In genomic region chr22:44685384-44686056, GRCh38 we compare ENCODE assay signal across 8 cellular contexts. TPM values are rescaled to one million over a fixed set of nuclear protein-coding genes. Genes with fewer than 3 reads are reported as not detected.
DNase-seq lines count a peak whose midpoint lies in the region; ATAC-seq and TF ChIP-seq lines count a peak whose summit lies in the region.

No MANE protein-coding gene starts in this region.

- peak; percentile 91 to 93 for ATAC-seq in activated T-cell treated with anti-CD3 and anti-CD28 coated beads, Interleukin-2, amount 50 U/mL, for 4 hours

- H3K27me3 Mint-ChIP-seq in activated T-cell treated with anti-CD3 and anti-CD28 coated beads, Interleukin-2, amount 50 U/mL, for 4 hours (ENCODE audit: low read depth) = no peaks in the 10 kb centered on the region

- H3K4me3 ChIP-seq in H7 (ENCODE audit: insufficient read depth, low read depth, low read length) (no peak overlapping the region), OCI-LY7 (ENCODE audit: low read depth, low read length, poor library complexity, severe bottlenecking) (no peak overlapping the region)

- CTCF ChIA-PET in OCI-LY7 (lab: Charles Lee; ENCODE audit: unreplicated experiment) = interaction anchor here (0.6 kb wide), 1 partner anchor 245 kb away, joined by 6 read pairs; no protein-coding TSS in a partner anchor

- no peaks in the 10 kb centered on the region for H4K20me1 ChIP-seq in OCI-LY7 (ENCODE audit: insufficient read depth, low read length)

- H3K27me3 ChIP-seq in H7 (ENCODE audit: control insufficient read depth, insufficient read depth, low read length) = no peaks in the 10 kb centered on the region

- H3K9me2 ChIP-seq in OCI-LY7 (ENCODE audit: insufficient read depth, low read length) = no peaks in the 10 kb centered on the region

- H3K36me3 ChIP-seq in H7 (replicated peaks; ENCODE audit: control insufficient read depth, insufficient read depth, low read length) (no peaks in the 10 kb centered on the region), OCI-LY7 (ENCODE audit: insufficient read depth, low read length) (no peaks in the 10 kb centered on the region)

- POLR2A ChIA-PET in OCI-LY7 (lab: Charles Lee) = interaction anchor here (0.5 kb wide), 1 partner anchor 986 kb away, joined by 4 read pairs; the partner anchor contains the start of gene ATXN10

- intact Hi-C loops in OCI-LY7 (cut with micrococcal nuclease; ENCODE audit: unreplicated experiment) = no loop called here

- peak overlapping the region; percentile 20; the same call in 1 of the 2 replicates for H2AFZ ChIP-seq in OCI-LY7 (ENCODE audit: low read length)

- peaks cover 5% of the 10 kb centered on the region for H3K4me1 ChIP-seq in OCI-LY7 (ENCODE audit: insufficient read depth, low read length, poor library complexity, severe bottlenecking)

- no peak overlapping the region for H3K27ac ChIP-seq in OCI-LY7 (ENCODE audit: low read depth, low read length, poor library complexity, severe bottlenecking)

- H3K36me3 Mint-ChIP-seq in activated T-cell treated with anti-CD3 and anti-CD28 coated beads, Interleukin-2, amount 50 U/mL, for 4 hours (ENCODE audit: insufficient read depth) = peaks cover 1% of the 10 kb centered on the region

- no TSS peak for BruUV-seq in OCI-LY7 (replicated peaks; lab: Mats Ljungman, UMichigan)

- DNase-seq in COLO668 (lab: John Stamatoyannopoulos, UW; ENCODE audit: unreplicated experiment) = peak; percentile 32
- peak; percentile 86 for DNase-seq in H7
- peak; percentile 64 for DNase-seq in OCI-LY7 (ENCODE audit: low spot score)
- peak; percentile 80 for DNase-seq in activated T-cell treated with anti-CD3 and anti-CD28 coated beads, Interleukin-2, amount 50 U/mL, for 4 hours
- peak; percentile 77 for DNase-seq in germinal center (ENCODE audit: low spot score)
- DNase-seq in stimulated activated CD4-positive, alpha-beta T cell treated with anti-CD3 and anti-CD28 coated beads, Interleukin-2, amount 100 ng/mL, for 4 hours (ENCODE audit: low read depth) = peak; percentile 83
- DNase-seq in retina = no peak
- no peak for DNase-seq in NCI-H1048 (lab: John Stamatoyannopoulos, UW)

- H3K4me3 Mint-ChIP-seq in activated T-cell treated with anti-CD3 and anti-CD28 coated beads, Interleukin-2, amount 50 U/mL, for 4 hours = peak overlapping the region; percentile 50

- no peak for TF ChIP-seq CTCF in OCI-LY7 (conservative IDR thresholded peaks at IDR 0.05; ENCODE audit: low read length)

- H3K9me3 ChIP-seq in OCI-LY7 (ENCODE audit: low read length) = no peaks in the 10 kb centered on the region

- no peaks in the 10 kb centered on the region for H3K9me3 Mint-ChIP-seq in activated T-cell treated with anti-CD3 and anti-CD28 coated beads, Interleukin-2, amount 50 U/mL, for 4 hours

- H3K4me2 ChIP-seq in OCI-LY7 (ENCODE audit: low read length) = no peak overlapping the region

- H3K79me2 ChIP-seq in OCI-LY7 (ENCODE audit: insufficient read depth, low read depth, low read length) = no peaks in the 10 kb centered on the region

- peaks cover 45% of the 10 kb centered on the region for H3K4me1 Mint-ChIP-seq in activated T-cell treated with anti-CD3 and anti-CD28 coated beads, Interleukin-2, amount 50 U/mL, for 4 hours (ENCODE audit: low read depth)

RNA-seq across cellular contexts. Expression of gene PRR5, which starts 16.5 kb away (rescaled TPM):
- total RNA-seq in H7 (2014; rRNA removed; shearing (Covaris generic)) = 7.7 and 8.4 TPM in 2 replicates
- total RNA-seq in OCI-LY7 (2014; rRNA removed; shearing (Covaris generic)) = 0.19 and 0.44 TPM in 2 replicates
- total RNA-seq in OCI-LY7 (2022) = 1.5 and 1.8 TPM in 2 replicates
- total RNA-seq in activated T-cell treated with anti-CD3 and anti-CD28 coated beads, Interleukin-2, amount 50 U/mL, for 4 hours = 10 to 100 TPM; 30.4 to 41.1 (median 33.0) TPM

Comparison
In these comparisons a context has a peak if more than half of its experiments do, and no peak if none do; other contexts are left out.
1. DNase-seq: peak in COLO668 (single experiment), H7 (single experiment), OCI-LY7 (single experiment), activated T-cell treated with anti-CD3 and anti-CD28 coated beads, Interleukin-2, amount 50 U/mL, for 4 hours (single experiment), germinal center (single experiment) and stimulated activated CD4-positive, alpha-beta T cell treated with anti-CD3 and anti-CD28 coated beads, Interleukin-2, amount 100 ng/mL, for 4 hours (single experiment); none in retina (single experiment) and NCI-H1048 (single experiment).